ENCODE assay signal across 13 cellular contexts in genomic region chrX:133555796-133556458, GRCh38.
"Had no signal": no experiment of that assay in that cellular context is flagged by ENCODE, and none has a peak within 500 bp of the region (broad histone marks: within the 10 kb centered on the region; RNA-seq: fewer than 3 reads in every experiment).

No MANE protein-coding gene starts in this region.

- H3K36me3 ChIP-seq: breast epithelium, transverse colon, vagina had no signal

- DNase-seq: activated naive CD4-positive, alpha-beta T cell treated with Interleukin-2 at 50 U/mL for 16 hours; activated T-cell treated with anti-CD3 and anti-CD28 coated beads for 4 hours; aorta; cerebellar nuclear complex; effector CD8-positive, alpha-beta T cell; foreskin keratinocyte; naive B cell; stimulated activated CD4-positive, alpha-beta T cell treated with anti-CD3 and anti-CD28 coated beads, Interleukin-2, amount 100 ng/mL, for 48 hours; stimulated activated naive CD4-positive, alpha-beta T cell; transverse colon had no signal

- H3K4me1 Mint-ChIP-seq: naive B cell had no signal

- H3K9me3 ChIP-seq: transverse colon, vagina had no signal

- H3K27ac ChIP-seq: breast epithelium, foreskin keratinocyte, transverse colon, vagina had no signal

- H3K4me1 ChIP-seq: breast epithelium, foreskin keratinocyte, transverse colon, vagina had no signal

- H3K4me3 ChIP-seq: breast epithelium, transverse colon, vagina had no signal

- H3K4me3 Mint-ChIP-seq: naive B cell had no signal

- ATAC-seq: activated CD4-positive, CD25-positive, alpha-beta regulatory T cell treated with anti-CD3 and anti-CD28 coated beads, Interleukin-2, amount 50 U/mL, for 24 hours; foreskin keratinocyte had no signal

- H3K27me3 ChIP-seq: foreskin keratinocyte, transverse colon, vagina had no signal
